9 cellular contexts compared by ENCODE assay signal in genomic region chr9:5493597-5494511, GRCh38. TPM values are rescaled to one million over a fixed set of nuclear protein-coding genes. Genes with fewer than 3 reads are reported as not detected.
A peak's percentile ranks its signal among the peaks of the same experiment; 100 is the strongest.
DNase-seq lines count a peak whose midpoint lies in the region; ATAC-seq and TF ChIP-seq lines count a peak whose summit lies in the region.
"Had no signal": no experiment of that assay in that cellular context is flagged by ENCODE, and none has a peak within 500 bp of the region (broad histone marks: within the 10 kb centered on the region; RNA-seq: fewer than 3 reads in every experiment).

No MANE protein-coding gene starts in this region.

- no peak overlapping the region for H2AFZ ChIP-seq in smooth muscle cell (ENCODE audit: low read depth)

- H3K4me1 ChIP-seq in smooth muscle cell (ENCODE audit: low read depth) = no peaks in the 10 kb centered on the region

- no peaks in the 10 kb centered on the region for H3K36me3 ChIP-seq in smooth muscle cell (ENCODE audit: low read depth)
- H3K36me3 ChIP-seq: thoracic aorta had no signal

- ATAC-seq in GM19043 (IDR thresholded peaks at IDR 0.05; ENCODE audit: low read depth, unreplicated experiment) = peak; percentile 81
- peak; percentile 79 for ATAC-seq in HG03095 (IDR thresholded peaks at IDR 0.05; ENCODE audit: unreplicated experiment)
- ATAC-seq in SK-N-SH treated with all-trans-retinoic acid at 6 μM for 48 hours = peak; percentile 84

- no peak overlapping the region for H3K9ac ChIP-seq in smooth muscle cell (ENCODE audit: low read depth)

- 79% methylated on average over 9 of the region's 9 CpGs for WGBS in smooth muscle cell (ENCODE audit: low lambda C conversion rate)

- H3K4me2 ChIP-seq in smooth muscle cell = no peak overlapping the region

- H3F3A ChIP-seq in smooth muscle cell (ENCODE audit: low read depth) = no peaks in the 10 kb centered on the region

- DNase-seq in AG20443 (ENCODE audit: low spot score) (peak; percentile 60), fibroblast of pulmonary artery (ENCODE audit: low read depth) (peak; percentile 81), smooth muscle cell (lab: John Stamatoyannopoulos, UW; ENCODE audit: unreplicated experiment) (no peak), NCI-H1694 (lab: John Stamatoyannopoulos, UW) (no peak)
- DNase-seq in stimulated activated CD4-positive, alpha-beta T cell treated with anti-CD3 and anti-CD28 coated beads, Interleukin-4, amount 100 ng/mL, for 1 hour = peak; percentile 26

- no peak overlapping the region for H3K27ac ChIP-seq in smooth muscle cell (ENCODE audit: low read depth)

- no peaks in the 10 kb centered on the region for H4K20me1 ChIP-seq in smooth muscle cell (ENCODE audit: low read depth)

- no peaks in the 10 kb centered on the region for H3K27me3 ChIP-seq in smooth muscle cell (ENCODE audit: low read depth)

- H3K9me3 ChIP-seq in smooth muscle cell (replicated peaks; ENCODE audit: low read depth) = no peaks in the 10 kb centered on the region
- H3K9me3 ChIP-seq: thoracic aorta had no signal

- H3K4me3 ChIP-seq in fibroblast of pulmonary artery (replicated peaks; ENCODE audit: low read depth, low read length) (no peak overlapping the region), smooth muscle cell (no peak overlapping the region)
- H3K4me3 ChIP-seq: thoracic aorta had no signal

- no peak for TF ChIP-seq CTCF in fibroblast of pulmonary artery (IDR thresholded peaks at IDR 0.05; ENCODE audit: low read length, missing control alignments)
- TF ChIP-seq CTCF in smooth muscle cell (IDR thresholded peaks at IDR 0.05; ENCODE audit: borderline replicate concordance, insufficient read depth, poor library complexity, severe bottlenecking) = no peak

- H3K79me2 ChIP-seq in smooth muscle cell (ENCODE audit: low read depth) = no peaks in the 10 kb centered on the region

TF ChIP-seq in SK-N-SH treated with all-trans-retinoic acid at 6 μM for 48 hours, 23 proteins besides CTCF, POLR2A, EP300 and RAD21:
- TF ChIP-seq GLIS3 (CRISPR knock-in tag; IDR thresholded peaks at IDR 0.05) (no peak), ESRRG (CRISPR knock-in tag; IDR thresholded peaks at IDR 0.05) (no peak), ZFP3 (CRISPR knock-in tag; IDR thresholded peaks at IDR 0.05) (no peak), CSDC2 (CRISPR knock-in tag; IDR thresholded peaks at IDR 0.05) (no peak), POU6F1 (CRISPR knock-in tag; IDR thresholded peaks at IDR 0.05; ENCODE audit: borderline replicate concordance, low read depth) (no peak), TOX (CRISPR knock-in tag; IDR thresholded peaks at IDR 0.05; ENCODE audit: borderline replicate concordance) (no peak), ZNF8 (CRISPR knock-in tag; IDR thresholded peaks at IDR 0.05) (no peak), ARNTL (CRISPR knock-in tag; IDR thresholded peaks at IDR 0.05; ENCODE audit: borderline replicate concordance, low read depth) (no peak), BACH2 (CRISPR knock-in tag; IDR thresholded peaks at IDR 0.05; ENCODE audit: borderline replicate concordance) (no peak), CSRNP3 (CRISPR knock-in tag; IDR thresholded peaks at IDR 0.05) (no peak), ZNF70 (CRISPR knock-in tag; IDR thresholded peaks at IDR 0.05) (no peak)
- TF ChIP-seq, protein P1, sequence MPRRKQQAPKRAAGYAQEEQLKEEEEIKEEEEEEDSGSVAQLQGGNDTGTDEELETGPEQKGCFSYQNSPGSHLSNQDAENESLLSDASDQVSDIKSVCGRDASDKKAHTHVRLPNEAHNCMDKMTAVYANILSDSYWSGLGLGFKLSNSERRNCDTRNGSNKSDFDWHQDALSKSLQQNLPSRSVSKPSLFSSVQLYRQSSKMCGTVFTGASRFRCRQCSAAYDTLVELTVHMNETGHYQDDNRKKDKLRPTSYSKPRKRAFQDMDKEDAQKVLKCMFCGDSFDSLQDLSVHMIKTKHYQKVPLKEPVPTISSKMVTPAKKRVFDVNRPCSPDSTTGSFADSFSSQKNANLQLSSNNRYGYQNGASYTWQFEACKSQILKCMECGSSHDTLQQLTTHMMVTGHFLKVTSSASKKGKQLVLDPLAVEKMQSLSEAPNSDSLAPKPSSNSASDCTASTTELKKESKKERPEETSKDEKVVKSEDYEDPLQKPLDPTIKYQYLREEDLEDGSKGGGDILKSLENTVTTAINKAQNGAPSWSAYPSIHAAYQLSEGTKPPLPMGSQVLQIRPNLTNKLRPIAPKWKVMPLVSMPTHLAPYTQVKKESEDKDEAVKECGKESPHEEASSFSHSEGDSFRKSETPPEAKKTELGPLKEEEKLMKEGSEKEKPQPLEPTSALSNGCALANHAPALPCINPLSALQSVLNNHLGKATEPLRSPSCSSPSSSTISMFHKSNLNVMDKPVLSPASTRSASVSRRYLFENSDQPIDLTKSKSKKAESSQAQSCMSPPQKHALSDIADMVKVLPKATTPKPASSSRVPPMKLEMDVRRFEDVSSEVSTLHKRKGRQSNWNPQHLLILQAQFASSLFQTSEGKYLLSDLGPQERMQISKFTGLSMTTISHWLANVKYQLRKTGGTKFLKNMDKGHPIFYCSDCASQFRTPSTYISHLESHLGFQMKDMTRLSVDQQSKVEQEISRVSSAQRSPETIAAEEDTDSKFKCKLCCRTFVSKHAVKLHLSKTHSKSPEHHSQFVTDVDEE (CRISPR knock-in tag; IDR thresholded peaks at IDR 0.05) = no peak

RNA-seq across cellular contexts. Expression of gene PDCD1LG2, which starts 16.5 kb away (rescaled TPM):
- 11.1 and 11.6 TPM in 2 replicates for total RNA-seq in smooth muscle cell
- polyA plus RNA-seq in smooth muscle cell = 4.5 and 10.0 TPM in 2 replicates

RNA-seq across cellular contexts. Expression of gene CD274, which starts 43.5 kb away (rescaled TPM):
- 4.0 and 6.3 TPM in 2 replicates for total RNA-seq in smooth muscle cell
- 2.3 and 2.4 TPM in 2 replicates for polyA plus RNA-seq in smooth muscle cell

RNA-seq across cellular contexts. Expression of gene PLGRKT, which starts 56.1 kb away (rescaled TPM):
- 40.1 and 44.2 TPM in 2 replicates for total RNA-seq in smooth muscle cell
- polyA plus RNA-seq in smooth muscle cell = 37.0 and 39.8 TPM in 2 replicates

Comparison
In these comparisons a context has a peak if more than half of its experiments do, and no peak if none do; other contexts are left out.
1. DNase-seq: peak in AG20443 (single experiment), fibroblast of pulmonary artery (single experiment) and stimulated activated CD4-positive, alpha-beta T cell treated with anti-CD3 and anti-CD28 coated beads, Interleukin-4, amount 100 ng/mL, for 1 hour (single experiment); none in smooth muscle cell (single experiment) and NCI-H1694 (single experiment).
2. Peak in every context shown above with its lines, with median percentiles within 50 percentile points of each other: ATAC-seq.